ENCODE assay signal across 2 cellular contexts in genomic region chr5:123786411-123786810, GRCh38.
TF ChIP-seq lines count a peak whose summit lies in the region.

No MANE protein-coding gene starts in this region.

TF ChIP-seq in GM23338, 12 proteins besides CTCF, POLR2A, EP300 and RAD21:
- TF ChIP-seq ZNF462 (CRISPR knock-in tag; IDR thresholded peaks at IDR 0.05) (no peak), REST (IDR thresholded peaks at IDR 0.05; ENCODE audit: unreplicated experiment) (no peak), JUNB (IDR thresholded peaks at IDR 0.05; ENCODE audit: unreplicated experiment) (no peak), ZNF114 (CRISPR knock-in tag; IDR thresholded peaks at IDR 0.05) (no peak), CREB1 (CRISPR knock-in tag; IDR thresholded peaks at IDR 0.05; ENCODE audit: low read depth) (no peak), POLR2AphosphoS5 (IDR thresholded peaks at IDR 0.05; ENCODE audit: low read depth) (no peak), NANOG (IDR thresholded peaks at IDR 0.05; ENCODE audit: borderline replicate concordance) (no peak), EZH2phosphoT487 (IDR thresholded peaks at IDR 0.05; ENCODE audit: unreplicated experiment) (no peak)

TF ChIP-seq in H1, 55 proteins besides CTCF, POLR2A, EP300 and RAD21 (continued from another document):
- TF ChIP-seq, protein P1, sequence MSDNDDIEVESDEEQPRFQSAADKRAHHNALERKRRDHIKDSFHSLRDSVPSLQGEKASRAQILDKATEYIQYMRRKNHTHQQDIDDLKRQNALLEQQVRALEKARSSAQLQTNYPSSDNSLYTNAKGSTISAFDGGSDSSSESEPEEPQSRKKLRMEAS (IDR thresholded peaks at IDR 0.05) = no peak
- TF ChIP-seq, protein P2, sequence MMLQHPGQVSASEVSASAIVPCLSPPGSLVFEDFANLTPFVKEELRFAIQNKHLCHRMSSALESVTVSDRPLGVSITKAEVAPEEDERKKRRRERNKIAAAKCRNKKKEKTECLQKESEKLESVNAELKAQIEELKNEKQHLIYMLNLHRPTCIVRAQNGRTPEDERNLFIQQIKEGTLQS (IDR thresholded peaks at IDR 0.05; ENCODE audit: insufficient read depth, low read depth, low read length) = no peak
- TF ChIP-seq NRF1 (IDR thresholded peaks at IDR 0.05; ENCODE audit: low read depth, low read length) (no peak), CBX5 (IDR thresholded peaks at IDR 0.05; ENCODE audit: low read depth, low read length) (no peak), TCF12 (IDR thresholded peaks at IDR 0.05; ENCODE audit: low read depth, low read length) (no peak), MAFK (IDR thresholded peaks at IDR 0.05; ENCODE audit: low read depth, low read length) (no peak), CREB1 (IDR thresholded peaks at IDR 0.05) (no peak), RBBP5 (IDR thresholded peaks at IDR 0.05; ENCODE audit: borderline replicate concordance, low read depth, low read length) (no peak), BACH1 (IDR thresholded peaks at IDR 0.05; ENCODE audit: low read length) (no peak), PHF8 (conservative IDR thresholded peaks at IDR 0.05; ENCODE audit: low read depth, low read length) (no peak)
- TF ChIP-seq, protein P3, sequence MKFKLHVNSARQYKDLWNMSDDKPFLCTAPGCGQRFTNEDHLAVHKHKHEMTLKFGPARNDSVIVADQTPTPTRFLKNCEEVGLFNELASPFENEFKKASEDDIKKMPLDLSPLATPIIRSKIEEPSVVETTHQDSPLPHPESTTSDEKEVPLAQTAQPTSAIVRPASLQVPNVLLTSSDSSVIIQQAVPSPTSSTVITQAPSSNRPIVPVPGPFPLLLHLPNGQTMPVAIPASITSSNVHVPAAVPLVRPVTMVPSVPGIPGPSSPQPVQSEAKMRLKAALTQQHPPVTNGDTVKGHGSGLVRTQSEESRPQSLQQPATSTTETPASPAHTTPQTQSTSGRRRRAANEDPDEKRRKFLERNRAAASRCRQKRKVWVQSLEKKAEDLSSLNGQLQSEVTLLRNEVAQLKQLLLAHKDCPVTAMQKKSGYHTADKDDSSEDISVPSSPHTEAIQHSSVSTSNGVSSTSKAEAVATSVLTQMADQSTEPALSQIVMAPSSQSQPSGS (IDR thresholded peaks at IDR 0.05; ENCODE audit: low read length) = no peak
